ENCODE assay signal across 21 cellular contexts in the genomic region with DNA sequence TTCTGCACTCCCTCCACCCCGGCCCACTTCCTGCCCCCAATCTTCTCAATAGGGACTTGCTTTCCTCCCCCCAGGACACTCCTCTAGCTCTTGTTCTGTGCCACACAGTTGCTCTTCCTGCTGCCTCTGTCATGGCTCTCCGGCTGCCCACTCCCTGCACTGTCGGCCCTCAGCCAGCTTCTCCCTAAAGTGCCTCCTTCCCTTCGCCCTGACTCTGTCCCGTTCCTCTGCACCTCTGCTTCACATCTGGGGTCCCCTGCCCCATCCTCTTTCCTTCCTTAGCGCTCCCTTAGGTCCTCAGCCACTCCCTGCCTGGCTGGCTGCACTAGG.
DNase-seq lines count a peak whose midpoint lies in the region; ATAC-seq, FAIRE-seq and TF ChIP-seq lines count a peak whose summit lies in the region.
"Had no signal": no experiment of that assay in that cellular context is flagged by ENCODE, and none has a peak within 500 bp of the region (broad histone marks: within the 10 kb centered on the region; RNA-seq: fewer than 3 reads in every experiment).

No MANE protein-coding gene starts in this region.

- H2AFZ ChIP-seq in DND-41 (ENCODE audit: low read depth, low read length) (no peak overlapping the region), KMS-11 (ENCODE audit: low read depth) (no peak overlapping the region), H1 (ENCODE audit: low read length) (no peak overlapping the region), OCI-LY7 (ENCODE audit: low read length) (no peak overlapping the region)

- H3K27me3 ChIP-seq in DND-41 (ENCODE audit: insufficient read depth, low read length, poor library complexity) = no peaks in the 10 kb centered on the region
- H3K27me3 ChIP-seq in KMS-11 (ENCODE audit: insufficient read depth, low read depth) = no peaks in the 10 kb centered on the region
- H3K27me3 ChIP-seq in H1 (replicated peaks in 1 of 4; ENCODE audit: control insufficient read depth in 3 of 4, extremely low read depth in 1 of 4, insufficient read depth in 3 of 4, low read length in 3 of 4) = no peaks in the 10 kb centered on the region
- H3K27me3 ChIP-seq: left lung, right lobe of liver had no signal

- peaks cover 14 to 19% of the 10 kb centered on the region in 2 donors for H3K9me3 Mint-ChIP-seq in stimulated activated naive B cell treated with anti-CD40 and anti-IgM and Interleukin-4, amounts not matched to agents 10 μg/mL and 1 μg/mL and 100 μg/mL, for 72 hours

- no peaks in the 10 kb centered on the region; the same call in 1 of the 2 replicates for H3K23me2 ChIP-seq in H1 (ENCODE audit: low read depth, low read length)

- peak overlapping the region; percentile 90 for H3K27ac Mint-ChIP-seq in stimulated activated naive B cell treated with anti-CD40 and anti-IgM and Interleukin-4, amounts not matched to agents 10 μg/mL and 1 μg/mL and 100 μg/mL, for 72 hours
- H3K27ac Mint-ChIP-seq: activated T-cell treated with anti-CD3 and anti-CD28 coated beads, Interleukin-2, amount 50 U/mL, for 72 hours; mesothelial cell of epicardium had no signal

- POLR2A ChIA-PET in H1 (lab: Charles Lee; ENCODE audit: partially characterized antibody) (interaction anchor here (0.9 kb wide), 1 partner anchor 17 kb away, joined by 3 read pairs; no protein-coding TSS in a partner anchor), OCI-LY7 (lab: Charles Lee) (interaction anchor here (0.5 kb wide), 1 partner anchor 24 kb away, joined by 6 read pairs; no protein-coding TSS in a partner anchor)

- FAIRE-seq in H1 (lab: Jason Lieb, UNC) = no peak
- FAIRE-seq: GM12892, urothelium cell line had no signal

- H3K4me3 ChIP-seq in DND-41 (ENCODE audit: low read depth in 1 of 2, low read length in 2 of 2) (no peak overlapping the region), KMS-11 (IDR thresholded peaks at IDR 0.05; ENCODE audit: insufficient read depth, low read depth, low read length) (no peak overlapping the region), H1 (ENCODE audit: extremely low read depth in 1 of 4, insufficient read depth in 2 of 4, low read depth in 3 of 4, low read length in 4 of 4) (no peak overlapping the region), OCI-LY7 (ENCODE audit: low read depth, low read length, poor library complexity, severe bottlenecking) (no peak overlapping the region)
- H3K4me3 ChIP-seq: left lung, right lobe of liver had no signal

- TF ChIP-seq CTCF in DND-41 (IDR thresholded peaks at IDR 0.05; ENCODE audit: borderline replicate concordance, extremely low read depth, low read length, poor library complexity, severe bottlenecking) (no peak), KMS-11 (conservative IDR thresholded peaks at IDR 0.05; ENCODE audit: low read depth, low read length) (no peak), H1 (IDR thresholded peaks at IDR 0.05; ENCODE audit: control extremely low read depth in 1 of 3, insufficient read depth in 1 of 3, low read depth in 1 of 3, low read length in 3 of 3) (no peak), OCI-LY7 (conservative IDR thresholded peaks at IDR 0.05; ENCODE audit: low read length) (no peak)

- peak overlapping the region; percentile 63 for H3K4ac ChIP-seq in H1 (replicated peaks; ENCODE audit: insufficient read length, low read depth, low read length)

- H3K4me2 ChIP-seq in DND-41 (ENCODE audit: insufficient read depth, low read length) (no peak overlapping the region), KMS-11 (peak overlapping the region; percentile 11; the same call in 1 of the 2 replicates), H1 (ENCODE audit: insufficient read depth in 1 of 2, low read depth in 2 of 2, low read length in 2 of 2) (no peak overlapping the region), OCI-LY7 (ENCODE audit: low read length) (no peak overlapping the region)

- peaks cover 15 to 51% of the 10 kb centered on the region in 2 donors for H3K36me3 Mint-ChIP-seq in stimulated activated naive B cell treated with anti-CD40 and anti-IgM and Interleukin-4, amounts not matched to agents 10 μg/mL and 1 μg/mL and 100 μg/mL, for 72 hours

- no peak overlapping the region for H2BK15ac ChIP-seq in H1 (ENCODE audit: low read length)

- peak overlapping the region; percentile 57 for H3K18ac ChIP-seq in H1 (ENCODE audit: extremely low read depth, low read length)

- H3K79me1 ChIP-seq in H1 (ENCODE audit: low read depth, low read length) = no peaks in the 10 kb centered on the region

- H2BK120ac ChIP-seq in H1 (replicated peaks; ENCODE audit: low read depth, low read length) = peak overlapping the region; percentile 96

- peaks cover 9% of the 10 kb centered on the region for H3K9me3 ChIP-seq in DND-41 (ENCODE audit: insufficient read depth, low read length, severe bottlenecking)
- H3K9me3 ChIP-seq in H1 (ENCODE audit: insufficient read depth in 2 of 2, low read depth in 1 of 2, low read length in 1 of 2) = peaks cover 20 to 32% of the 10 kb centered on the region in 2 experiments
- peaks cover 17% of the 10 kb centered on the region for H3K9me3 ChIP-seq in OCI-LY7 (ENCODE audit: low read length)
- H3K9me3 ChIP-seq: right lobe of liver had no signal

- H3K14ac ChIP-seq in H1 (ENCODE audit: insufficient read length) = no peak overlapping the region

- peaks cover 18 to 36% of the 10 kb centered on the region in 2 donors for H3K4me1 Mint-ChIP-seq in stimulated activated naive B cell treated with anti-CD40 and anti-IgM and Interleukin-4, amounts not matched to agents 10 μg/mL and 1 μg/mL and 100 μg/mL, for 72 hours
- H3K4me1 Mint-ChIP-seq: mesothelial cell of epicardium had no signal

- intact Hi-C loops in OCI-LY7 (cut with micrococcal nuclease; ENCODE audit: unreplicated experiment) = no loop called here

- TF ChIP-seq EP300 in H1 (IDR thresholded peaks at IDR 0.05; ENCODE audit: borderline replicate concordance in 1 of 2, low read depth in 2 of 2, low read length in 2 of 2) = no peak

- H3K27ac ChIP-seq in DND-41 (ENCODE audit: low read length) = no peak overlapping the region
- H3K27ac ChIP-seq in KMS-11 = no peak overlapping the region
- no peak overlapping the region for H3K27ac ChIP-seq in H1 (ENCODE audit: low read depth, low read length)
- H3K27ac ChIP-seq in OCI-LY7 (ENCODE audit: low read depth, low read length, poor library complexity, severe bottlenecking) = no peak overlapping the region
- H3K27ac ChIP-seq: left lung, right lobe of liver had no signal

- H4K20me1 ChIP-seq in DND-41 (ENCODE audit: insufficient read depth, low read length) = no peaks in the 10 kb centered on the region
- H4K20me1 ChIP-seq in KMS-11 (ENCODE audit: insufficient read depth) = no peaks in the 10 kb centered on the region
- no peaks in the 10 kb centered on the region for H4K20me1 ChIP-seq in H1 (replicated peaks in 1 of 2; ENCODE audit: control insufficient read depth in 1 of 2, insufficient read depth in 2 of 2, low read length in 2 of 2)
- no peaks in the 10 kb centered on the region for H4K20me1 ChIP-seq in OCI-LY7 (ENCODE audit: insufficient read depth, low read length)

- H3K4me1 ChIP-seq in DND-41 (ENCODE audit: insufficient read depth, low read length) = no peaks in the 10 kb centered on the region
- peaks cover 10% of the 10 kb centered on the region for H3K4me1 ChIP-seq in KMS-11 (ENCODE audit: low read depth, poor library complexity, severe bottlenecking)
- H3K4me1 ChIP-seq in H1 (replicated peaks in 1 of 4; ENCODE audit: control insufficient read depth in 3 of 4, insufficient read depth in 4 of 4, low read length in 3 of 4) = peaks cover 0 to 6% (median 3%) of the 10 kb centered on the region in 4 experiments; a peak in 3 of 7 replicates
- no peaks in the 10 kb centered on the region for H3K4me1 ChIP-seq in OCI-LY7 (ENCODE audit: insufficient read depth, low read length, poor library complexity, severe bottlenecking)
- H3K4me1 ChIP-seq: left lung, right lobe of liver had no signal

- no peak for TF ChIP-seq POLR2A in H1 (IDR thresholded peaks at IDR 0.05; ENCODE audit: control extremely low read depth in 1 of 2, low read depth in 2 of 2, low read length in 2 of 2)

- CTCF ChIA-PET in H1 (lab: Charles Lee; ENCODE audit: partially characterized antibody) (interaction anchor here (0.6 to 1.1 kb wide), 3 partner anchors 30 to 188 kb away, joined by 3 to 5 read pairs (median 4); no protein-coding TSS in a partner anchor), OCI-LY7 (lab: Charles Lee; ENCODE audit: unreplicated experiment) (interaction anchor here (0.6 kb wide), 2 partner anchors 30 to 51 kb away, joined by 7 to 12 read pairs; no protein-coding TSS in a partner anchor)

- H2AK5ac ChIP-seq in H1 (ENCODE audit: low read depth, low read length) = peak overlapping the region; percentile 43; the same call in 1 of the 2 replicates

- peak overlapping the region; percentile 98 for H2BK12ac ChIP-seq in H1 (ENCODE audit: low read depth, low read length)

- H2BK5ac ChIP-seq in H1 (ENCODE audit: low read depth, low read length) = peak overlapping the region; percentile 90; the same call in 1 of the 2 replicates

- peak overlapping the region; percentile 75 for H2BK20ac ChIP-seq in H1 (ENCODE audit: low read length)

- H3K79me2 ChIP-seq in DND-41 (ENCODE audit: insufficient read depth, low read length) (no peaks in the 10 kb centered on the region), KMS-11 (ENCODE audit: insufficient read depth, low read depth) (no peaks in the 10 kb centered on the region), H1 (ENCODE audit: control insufficient read depth in 1 of 2, insufficient read depth in 2 of 2, low read length in 2 of 2) (no peaks in the 10 kb centered on the region), OCI-LY7 (ENCODE audit: insufficient read depth, low read depth, low read length) (no peaks in the 10 kb centered on the region)

- no peaks in the 10 kb centered on the region for H3K27me3 Mint-ChIP-seq in stimulated activated naive B cell treated with anti-CD40 and anti-IgM and Interleukin-4, amounts not matched to agents 10 μg/mL and 1 μg/mL and 100 μg/mL, for 72 hours

- peak overlapping the region in 1 of 2 donors; percentile 65 for H3K4me3 Mint-ChIP-seq in stimulated activated naive B cell treated with anti-CD40 and anti-IgM and Interleukin-4, amounts not matched to agents 10 μg/mL and 1 μg/mL and 100 μg/mL, for 72 hours
- H3K4me3 Mint-ChIP-seq: activated T-cell treated with anti-CD3 and anti-CD28 coated beads, Interleukin-2, amount 50 U/mL, for 72 hours; mesothelial cell of epicardium had no signal

- H4K5ac ChIP-seq in H1 (ENCODE audit: insufficient read length, low read depth, low read length) = no peak overlapping the region

- peak overlapping the region; percentile 90 for H4K91ac ChIP-seq in H1 (replicated peaks; ENCODE audit: insufficient read length, low read length)

- DNase-seq in DND-41 = peak; percentile 31
- DNase-seq in H1 (ENCODE audit: low read depth in 1 of 2, low spot score in 2 of 2) = no peak
- no peak for DNase-seq in stimulated activated naive B cell treated with anti-CD40 and anti-IgM and Interleukin-4, amounts not matched to agents 10 μg/mL and 1 μg/mL and 100 μg/mL, for 72 hours
- no peak for DNase-seq in SW 1271 (lab: John Stamatoyannopoulos, UW)
- DNase-seq in stimulated activated CD4-positive, alpha-beta T cell treated with anti-CD3 and anti-CD28 coated beads, Interleukin-2, amount 100 ng/mL, for 24 hours = no peak
- DNase-seq in OCI-LY7 (ENCODE audit: low spot score) = no peak
- DNase-seq: activated naive CD4-positive, alpha-beta T cell treated with anti-CD3 and anti-CD28 coated beads, Interleukin-2, amount 50 U/mL, for 16 hours; activated T-cell treated with anti-CD3 and anti-CD28 coated beads, Interleukin-2, amount 50 U/mL, for 72 hours; cerebellar nuclear complex; COR-L47; DMS79 treated with DMSO at 0.1 percent for 48 hours; foreskin fibroblast; left lung; NCI-H1105; NCI-H2081; NK-92 treated with Interleukin-12 subunit alpha and Interleukin-12 subunit beta, amount 100 ng/mL, for 24 hours; right lobe of liver had no signal

- no TSS peak for BruUV-seq in OCI-LY7 (replicated peaks; lab: Mats Ljungman, UMichigan)

- peak overlapping the region; percentile 64; the same call in 1 of the 2 replicates for H4K8ac ChIP-seq in H1 (ENCODE audit: extremely low read depth, insufficient read depth, low read length)

- no peak overlapping the region for H3K56ac ChIP-seq in H1 (replicated peaks; ENCODE audit: insufficient read length, low read depth, low read length)

- no peak for TF ChIP-seq RAD21 in H1 (IDR thresholded peaks at IDR 0.05 in 1 of 2, conservative IDR thresholded peaks at IDR 0.05 in 1 of 2; ENCODE audit: low read depth in 2 of 2, low read length in 2 of 2)

- 83% methylated on average over 6 of the region's 6 CpGs; no CpG with 5 or more reads in 1 of the 2 experiments for WGBS in H1 (ENCODE audit: extremely low coverage in 1 of 2, insufficient coverage in 1 of 2, insufficient read length in 1 of 2, insufficient replicate concordance in 2 of 2, low coverage in 1 of 2, low lambda C conversion rate in 2 of 2, missing lambda C conversion rate in 1 of 2), 2 experiments

- H3K23ac ChIP-seq in H1 (ENCODE audit: insufficient read length) = no peak overlapping the region

- H3K9ac ChIP-seq in DND-41 (ENCODE audit: low read depth, low read length) (no peak overlapping the region), KMS-11 (no peak overlapping the region), H1 (replicated peaks in 1 of 4; ENCODE audit: extremely low read depth in 1 of 4, low read depth in 3 of 4, low read length in 3 of 4) (no peak overlapping the region)

- peak; percentile 71 for ATAC-seq in DND-41 (ENCODE audit: insufficient read depth, low read depth)
- no peak for ATAC-seq in stimulated activated naive B cell treated with anti-CD40 and anti-IgM and Interleukin-4, amounts not matched to agents 10 μg/mL and 1 μg/mL and 100 μg/mL, for 72 hours (replicated peaks)
- ATAC-seq: left lung had no signal

- no peaks in the 10 kb centered on the region for H3K9me2 ChIP-seq in OCI-LY7 (ENCODE audit: insufficient read depth, low read length)

- H3K36me3 ChIP-seq in DND-41 (ENCODE audit: insufficient read depth, low read length) = no peaks in the 10 kb centered on the region
- H3K36me3 ChIP-seq in KMS-11 (ENCODE audit: insufficient read depth) = no peaks in the 10 kb centered on the region
- H3K36me3 ChIP-seq in H1 (ENCODE audit: control insufficient read depth in 2 of 4, insufficient read depth in 4 of 4, low read length in 3 of 4) = no peaks in the 10 kb centered on the region; a peak in 1 of 8 replicates
- peaks cover 20% of the 10 kb centered on the region; the same call in 1 of the 2 replicates for H3K36me3 ChIP-seq in OCI-LY7 (ENCODE audit: insufficient read depth, low read length)
- H3K36me3 ChIP-seq: right lobe of liver had no signal
